ENCODE assay signal across 12 cellular contexts in genomic region chr6:1623769-1624070, GRCh38. TPM values are rescaled to one million over a fixed set of nuclear protein-coding genes. Genes with fewer than 3 reads are reported as not detected.
A peak's percentile ranks its signal among the peaks of the same experiment; 100 is the strongest.
DNase-seq lines count a peak whose midpoint lies in the region; ATAC-seq and TF ChIP-seq lines count a peak whose summit lies in the region.
"Had no signal": no experiment of that assay in that cellular context is flagged by ENCODE, and none has a peak within 500 bp of the region (broad histone marks: within the 10 kb centered on the region; RNA-seq: fewer than 3 reads in every experiment).

No MANE protein-coding gene starts in this region.

- no peaks in the 10 kb centered on the region for H3K9me2 ChIP-seq in neural cell (ENCODE audit: insufficient read depth, low read length)
- H3K9me2 ChIP-seq in OCI-LY7 (ENCODE audit: insufficient read depth, low read length): no peaks in the 10 kb centered on the region

- H2AFZ ChIP-seq in neural cell (ENCODE audit: low read depth, low read length) (no peak overlapping the region), OCI-LY7 (ENCODE audit: low read length) (no peak overlapping the region)

- H3K4me3 ChIP-seq in A673 (ENCODE audit: low read depth, low read length, poor library complexity, severe bottlenecking) (peak overlapping the region; percentile 54), HEK293 (ENCODE audit: low read depth, low read length) (no peak overlapping the region), dorsolateral prefrontal cortex (peak overlapping the region in 52 of 59 donors; percentile 7 to 68 (median 54)), neural cell (ENCODE audit: low read length) (peak overlapping the region; percentile 39), OCI-LY7 (ENCODE audit: low read depth, low read length, poor library complexity, severe bottlenecking) (no peak overlapping the region), Caco-2 (ENCODE audit: low read depth, low read length) (no peak overlapping the region)

- intact Hi-C loops in A673 (cut with micrococcal nuclease; ENCODE audit: unreplicated experiment) (no loop called here), dorsolateral prefrontal cortex (cut with DNase I) (no loop called here), OCI-LY7 (cut with micrococcal nuclease; ENCODE audit: unreplicated experiment) (no loop called here), Caco-2 (cut with micrococcal nuclease; ENCODE audit: unreplicated experiment) (no loop called here)

- POLR2A ChIA-PET in A673 (lab: Charles Lee; ENCODE audit: low non-redundant PET): no interaction called here
- POLR2A ChIA-PET in HEK293 (lab: Yijun Ruan, JAX): interaction anchor here (4.9 kb wide), 1 partner anchor 13 kb away, joined by 32 read pairs; the partner anchor contains the start of gene FOXC1
- POLR2A ChIA-PET in OCI-LY7 (lab: Charles Lee): no interaction called here
- POLR2A ChIA-PET in Caco-2 (lab: Charles Lee): no interaction called here

- CTCF ChIA-PET in A673 (lab: Charles Lee): interaction anchor here (0.8 to 1.2 kb wide), 2 partner anchors 63 to 481 kb away, joined by 3 read pairs; no protein-coding TSS in a partner anchor
- CTCF ChIA-PET in HEK293 (lab: Yijun Ruan, JAX): interaction anchor here (0.5 kb wide), 1 partner anchor 102 kb away, joined by 5 read pairs; no protein-coding TSS in a partner anchor
- CTCF ChIA-PET in OCI-LY7 (lab: Charles Lee; ENCODE audit: unreplicated experiment): no interaction called here
- CTCF ChIA-PET in Caco-2 (lab: Charles Lee): no interaction called here

- H3K79me2 ChIP-seq in neural cell (replicated peaks; ENCODE audit: insufficient read depth, low read length): no peaks in the 10 kb centered on the region
- no peaks in the 10 kb centered on the region for H3K79me2 ChIP-seq in OCI-LY7 (ENCODE audit: insufficient read depth, low read depth, low read length)

- H3K27ac ChIP-seq in A673 (ENCODE audit: low read depth, low read length, poor library complexity, severe bottlenecking) (no peak overlapping the region), HEK293 (ENCODE audit: extremely low read depth, low read depth, low read length) (peak overlapping the region; percentile 85; the same call in 1 of the 2 replicates), dorsolateral prefrontal cortex (peak overlapping the region in 50 of 59 donors; percentile 17 to 96 (median 84)), neural cell (ENCODE audit: low read length) (no peak overlapping the region), OCI-LY7 (ENCODE audit: low read depth, low read length, poor library complexity, severe bottlenecking) (no peak overlapping the region)
- H3K27ac ChIP-seq: BLaER1 treated with 17β-estradiol and CSF1 and Interleukin-3, amounts not matched to agents 10 nM and 100 nM had no signal

- no peaks in the 10 kb centered on the region for H3K27me3 Mint-ChIP-seq in Caco-2 (ENCODE audit: insufficient read depth, unreplicated experiment)

- no peak overlapping the region for H3K4me2 ChIP-seq in neural cell (ENCODE audit: low read length)
- no peak overlapping the region for H3K4me2 ChIP-seq in OCI-LY7 (ENCODE audit: low read length)
- H3K4me2 ChIP-seq: BLaER1 treated with 17β-estradiol and CSF1 and Interleukin-3, amounts not matched to agents 10 nM and 100 nM had no signal

- TF ChIP-seq CTCF in A673 (conservative IDR thresholded peaks at IDR 0.05; ENCODE audit: low read depth, low read length) (no peak), HEK293 (tag by site-specific recombination; IDR thresholded peaks at IDR 0.05) (no peak), dorsolateral prefrontal cortex (IDR thresholded peaks at IDR 0.05 in 54 of 56, conservative IDR thresholded peaks at IDR 0.05 in 2 of 56; ENCODE audit: low read depth in 1 of 56, partially characterized antibody in 56 of 56) (no peak), neural cell (IDR thresholded peaks at IDR 0.05; ENCODE audit: poor library complexity, severe bottlenecking) (no peak), OCI-LY7 (conservative IDR thresholded peaks at IDR 0.05; ENCODE audit: low read length) (no peak), Caco-2 (IDR thresholded peaks at IDR 0.05; ENCODE audit: insufficient read depth in 1 of 2, low read depth in 1 of 2, low read length in 1 of 2, severe bottlenecking in 1 of 2, unreplicated experiment in 1 of 2) (no peak)

- H3K27ac Mint-ChIP-seq in Caco-2 (ENCODE audit: unreplicated experiment): no peak overlapping the region
- H3K27ac Mint-ChIP-seq: activated CD4-positive, alpha-beta T cell treated with anti-CD3 and anti-CD28 coated beads for 36 hours had no signal

- H3K36me3 ChIP-seq in A673 (ENCODE audit: insufficient read depth, low read length, poor library complexity, severe bottlenecking) (no peaks in the 10 kb centered on the region), HEK293 (ENCODE audit: control insufficient read depth in 2 of 2, insufficient read depth in 1 of 2, low read length in 2 of 2) (peaks cover 0 to 9% of the 10 kb centered on the region in 2 experiments; a peak in 1 of 3 replicates), neural cell (ENCODE audit: insufficient read depth, low read length) (no peaks in the 10 kb centered on the region), OCI-LY7 (ENCODE audit: insufficient read depth, low read length) (no peaks in the 10 kb centered on the region), Caco-2 (ENCODE audit: control insufficient read depth, insufficient read depth, low read length) (no peaks in the 10 kb centered on the region)

- ATAC-seq in HG03378 (IDR thresholded peaks at IDR 0.05; ENCODE audit: unreplicated experiment): no peak

- TF ChIP-seq RAD21 in neural cell (conservative IDR thresholded peaks at IDR 0.05): no peak

- H3K4me1 Mint-ChIP-seq in Caco-2 (ENCODE audit: low read depth, unreplicated experiment): no peaks in the 10 kb centered on the region

- H3K9ac ChIP-seq in neural cell (ENCODE audit: low read length): no peak overlapping the region
- H3K9ac ChIP-seq: BLaER1 treated with 17β-estradiol and CSF1 and Interleukin-3, amounts not matched to agents 10 nM and 100 nM had no signal

- no peaks in the 10 kb centered on the region for H3K36me3 Mint-ChIP-seq in Caco-2 (ENCODE audit: insufficient read depth, unreplicated experiment)

- no peaks in the 10 kb centered on the region for H3K9me3 Mint-ChIP-seq in Caco-2 (ENCODE audit: unreplicated experiment)

- H3K4me3 Mint-ChIP-seq in Caco-2 (ENCODE audit: unreplicated experiment): no peak overlapping the region

- H3K4me1 ChIP-seq in A673 (ENCODE audit: insufficient read depth, low read length, poor library complexity, severe bottlenecking) (peaks cover 14% of the 10 kb centered on the region), HEK293 (ENCODE audit: control insufficient read depth, insufficient read depth, low read length) (peaks cover 38% of the 10 kb centered on the region), OCI-LY7 (ENCODE audit: insufficient read depth, low read length, poor library complexity, severe bottlenecking) (no peaks in the 10 kb centered on the region), Caco-2 (no peaks in the 10 kb centered on the region)
- H3K4me1 ChIP-seq: BLaER1 treated with 17β-estradiol and CSF1 and Interleukin-3, amounts not matched to agents 10 nM and 100 nM had no signal

- TF ChIP-seq EP300 in neural cell (conservative IDR thresholded peaks at IDR 0.05; ENCODE audit: poor library complexity, severe bottlenecking): no peak

- no peak for DNase-seq in A673 (ENCODE audit: low spot score)
- DNase-seq in dorsolateral prefrontal cortex: no peak
- DNase-seq in OCI-M1 (lab: John Stamatoyannopoulos, UW): no peak
- DNase-seq in OCI-LY7 (ENCODE audit: low spot score): no peak
- DNase-seq in Caco-2: no peak
- DNase-seq: activated gamma-delta T cell treated with Interleukin-2 at 50 U/mL for 16 hours; NK-92 treated with Interleukin-12 subunit alpha and Interleukin-12 subunit beta, amount 100 ng/mL, for 24 hours had no signal

- BruUV-seq in A673 (replicated peaks; lab: Mats Ljungman, UMichigan) (no TSS peak), OCI-LY7 (replicated peaks; lab: Mats Ljungman, UMichigan) (no TSS peak), Caco-2 (replicated peaks; lab: Mats Ljungman, UMichigan) (no TSS peak)

- H4K20me1 ChIP-seq in neural cell (ENCODE audit: insufficient read depth) (no peaks in the 10 kb centered on the region), OCI-LY7 (ENCODE audit: insufficient read depth, low read length) (no peaks in the 10 kb centered on the region; the same call in 1 of the 2 replicates)

- no peaks in the 10 kb centered on the region for H3F3A ChIP-seq in neural cell (ENCODE audit: insufficient read depth, low read length, poor library complexity, severe bottlenecking)

- H3K27me3 ChIP-seq in A673 (replicated peaks; ENCODE audit: insufficient read depth, low read depth, low read length, poor library complexity): peaks cover 58% of the 10 kb centered on the region
- H3K27me3 ChIP-seq in dorsolateral prefrontal cortex: peaks cover 4 to 100% (median 80%) of the 10 kb centered on the region in 45 donors
- peaks cover 100% of the 10 kb centered on the region for H3K27me3 ChIP-seq in neural cell (ENCODE audit: insufficient read depth, low read depth, low read length)
- no peaks in the 10 kb centered on the region for H3K27me3 ChIP-seq in Caco-2 (replicated peaks; ENCODE audit: control insufficient read depth, insufficient read depth, low read length)

- no peaks in the 10 kb centered on the region for H3K9me3 ChIP-seq in A673 (ENCODE audit: low read depth, low read length, poor library complexity, severe bottlenecking)
- no peaks in the 10 kb centered on the region for H3K9me3 ChIP-seq in HEK293 (ENCODE audit: control insufficient read depth, insufficient read depth, low read depth, low read length)
- peaks cover 5% of the 10 kb centered on the region for H3K9me3 ChIP-seq in neural cell (ENCODE audit: low read length)
- H3K9me3 ChIP-seq in OCI-LY7 (ENCODE audit: low read length): no peaks in the 10 kb centered on the region
- H3K9me3 ChIP-seq in Caco-2: no peaks in the 10 kb centered on the region

TF ChIP-seq in HEK293, 187 proteins besides CTCF, POLR2A, EP300 and RAD21:
- no peak for TF ChIP-seq ZNF626 (tag by site-specific recombination; IDR thresholded peaks at IDR 0.05)
- TF ChIP-seq ZSCAN30 (tag by site-specific recombination; IDR thresholded peaks at IDR 0.05): 0 out of 2 replicates have a peak, but pooled peaks have one; percentile 4
- 0 out of 2 replicates have a peak, but pooled peaks have one; percentile 13 for TF ChIP-seq ZFP69B (tag by site-specific recombination; IDR thresholded peaks at IDR 0.05)

TF ChIP-seq in neural cell, 6 proteins besides CTCF, POLR2A, EP300 and RAD21 (continues in another document):
- TF ChIP-seq TAF1 (IDR thresholded peaks at IDR 0.05; ENCODE audit: low read depth) (no peak), EZH2 (IDR thresholded peaks at IDR 0.05; ENCODE audit: borderline replicate concordance, insufficient read depth, low read length, poor library complexity, severe bottlenecking) (no peak)

RNA-seq across cellular contexts. Expression of gene FOXC1, which starts 14.0 kb away (rescaled TPM):
- total RNA-seq in A673 (2021): 0.49 and 0.50 TPM in 2 replicates
- total RNA-seq in dorsolateral prefrontal cortex: 10 to 100 TPM in 23 of 120 experiments, 1 to 10 TPM in 97; 2.7 to 22.9 (median 6.6) TPM
- polyA plus RNA-seq in neural cell: 0.09 TPM in 1 of 2 replicates, not detected in the other
- polyA minus RNA-seq in neural cell: not detected in 2 replicates
- not detected in 2 replicates for total RNA-seq in OCI-LY7 (2014; rRNA removed; shearing (Covaris generic))
- not detected in 2 replicates for total RNA-seq in OCI-LY7 (2022)
- 6.8 and 7.1 TPM in 2 replicates for total RNA-seq in Caco-2 (2022)

Comparison
In these comparisons a context has a peak if more than half of its experiments do, and no peak if none do; other contexts are left out.
1. H3K27ac ChIP-seq: peak in HEK293 (single experiment) and dorsolateral prefrontal cortex (50 of 59); none in A673 (single experiment), neural cell (single experiment) and OCI-LY7 (single experiment).
2. H3K4me3 ChIP-seq: peak in A673 (single experiment), dorsolateral prefrontal cortex (52 of 59) and neural cell (single experiment); none in HEK293 (single experiment), OCI-LY7 (single experiment) and Caco-2 (single experiment).
3. CTCF ChIA-PET loops: an anchor here in A673 (0.8 to 1.2 kb wide) and HEK293 (0.5 kb wide); none called in OCI-LY7 and Caco-2.